In genomic region chr6:163341224-163341623, GRCh38 we compare ENCODE assay signal across 20 cellular contexts.
"Had no signal": no experiment of that assay in that cellular context is flagged by ENCODE, and none has a peak within 500 bp of the region (broad histone marks: within the 10 kb centered on the region; RNA-seq: fewer than 3 reads in every experiment).

No MANE protein-coding gene starts in this region.

- H3K27me3 ChIP-seq: body of pancreas, pancreas, suprapubic skin had no signal

- H3K9me3 Mint-ChIP-seq: activated naive CD8-positive, alpha-beta T cell treated with anti-CD3 and anti-CD28 coated beads for 36 hours; activated T-helper 1 cell treated with anti-CD3 and anti-CD28 coated beads, Interleukin-12 subunit alpha, Interleukin-12 subunit beta, Interleukin-2, Interleukin-4 antibody, amounts not matched to agents 30 ng/mL and 10 ng/mL and 1 ng/mL, durations not matched to agents 14 hours and 24 hours and 36 hours; mesothelial cell of epicardium; T-helper 2 cell treated with Interferon-gamma antibody and Interleukin-4, amounts not matched to agents 5 μg/mL and 100 μg/mL, for 36 hours; type B pancreatic cell; WTC11 had no signal

- H3K4me1 ChIP-seq: body of pancreas, pancreas, suprapubic skin had no signal

- H3K4me3 Mint-ChIP-seq: activated CD4-positive, alpha-beta T cell treated with anti-CD3 and anti-CD28 coated beads for 36 hours; activated naive CD8-positive, alpha-beta T cell treated with anti-CD3 and anti-CD28 coated beads for 36 hours; activated T-helper 1 cell treated with anti-CD3 and anti-CD28 coated beads, Interleukin-12 subunit alpha, Interleukin-12 subunit beta, Interleukin-2, Interleukin-4 antibody, amounts not matched to agents 30 ng/mL and 10 ng/mL and 1 ng/mL, durations not matched to agents 14 hours and 24 hours and 36 hours; mesothelial cell of epicardium; T-helper 2 cell treated with Interferon-gamma antibody and Interleukin-4, amounts not matched to agents 5 μg/mL and 100 μg/mL, for 36 hours; type B pancreatic cell; WTC11 had no signal

- ATAC-seq: activated CD4-positive, alpha-beta T cell treated with anti-CD3 and anti-CD28 coated beads for 36 hours; body of pancreas; left lobe of liver; pancreas; stimulated activated naive CD8-positive, alpha-beta T cell treated with anti-CD3 and anti-CD28 coated beads, Interleukin-15, Interleukin-2, amounts not matched to agents 100 U/mL and 50 U/mL, for 24 hours; WTC11 had no signal

- H3K4me3 ChIP-seq: body of pancreas, pancreas, skin epidermis, suprapubic skin had no signal

- H3K27ac ChIP-seq: body of pancreas, epithelial cell of prostate, neutrophil, pancreas, skin epidermis, suprapubic skin had no signal

- H3K4me1 Mint-ChIP-seq: activated CD4-positive, alpha-beta T cell treated with anti-CD3 and anti-CD28 coated beads for 36 hours; activated naive CD8-positive, alpha-beta T cell treated with anti-CD3 and anti-CD28 coated beads for 36 hours had no signal

- H3K36me3 ChIP-seq: neutrophil, pancreas, suprapubic skin had no signal

- H3K27me3 Mint-ChIP-seq: type B pancreatic cell had no signal

- DNase-seq: activated CD4-positive, alpha-beta T cell treated with anti-CD3 and anti-CD28 coated beads for 36 hours; activated CD4-positive, alpha-beta T cell treated with anti-CD3 and anti-CD28 coated beads, Interleukin-2, amount 50 U/mL, for 48 hours; activated naive CD4-positive, alpha-beta T cell; activated naive CD8-positive, alpha-beta T cell treated with anti-CD3 and anti-CD28 coated beads for 36 hours; activated T-cell treated with anti-CD3 and anti-CD28 coated beads for 4 hours; amniotic stem cell; body of pancreas; foreskin fibroblast; pancreas; stimulated activated naive CD8-positive, alpha-beta T cell treated with anti-CD3 and anti-CD28 coated beads, Interleukin-15, Interleukin-2, amounts not matched to agents 100 U/mL and 50 U/mL, for 24 hours had no signal

- H3K9me3 ChIP-seq: body of pancreas, neutrophil, pancreas, suprapubic skin had no signal

- H3K36me3 Mint-ChIP-seq: mesothelial cell of epicardium, type B pancreatic cell, WTC11 had no signal

- H3K27ac Mint-ChIP-seq: activated CD4-positive, alpha-beta T cell treated with anti-CD3 and anti-CD28 coated beads for 36 hours; activated naive CD8-positive, alpha-beta T cell treated with anti-CD3 and anti-CD28 coated beads for 36 hours; activated T-helper 1 cell treated with anti-CD3 and anti-CD28 coated beads, Interleukin-12 subunit alpha, Interleukin-12 subunit beta, Interleukin-2, Interleukin-4 antibody, amounts not matched to agents 30 ng/mL and 10 ng/mL and 1 ng/mL, durations not matched to agents 14 hours and 24 hours and 36 hours; mesothelial cell of epicardium; T-helper 2 cell treated with Interferon-gamma antibody and Interleukin-4, amounts not matched to agents 5 μg/mL and 100 μg/mL, for 36 hours; type B pancreatic cell; WTC11 had no signal
